8 cellular contexts compared by ENCODE assay signal in genomic region chr21:5154641-5154982, GRCh38.
A peak's percentile ranks its signal among the peaks of the same experiment; 100 is the strongest.
DNase-seq lines count a peak whose midpoint lies in the region; ATAC-seq and TF ChIP-seq lines count a peak whose summit lies in the region.
"Not testable (repeated sequence)": the region's sequence is repeated elsewhere in the genome, so short reads cannot be mapped to it uniquely, and the experiment has no call there.

No MANE protein-coding gene starts in this region.

- in situ Hi-C loops in ACHN (cut with HindIII; ENCODE audit: low pct_ligation_motif_present, low pct_unique_long_range_greater_than_20kb, low sequenced_read_pairs) = not testable (repeated sequence)

- not testable (repeated sequence) for H3K4me1 Mint-ChIP-seq in activated T-helper 1 cell treated with anti-CD3 and anti-CD28 coated beads, Interleukin-12 subunit alpha, Interleukin-12 subunit beta, Interleukin-2, Interleukin-4 antibody, amounts not matched to agents 30 ng/mL and 10 ng/mL and 1 ng/mL, durations not matched to agents 14 hours and 24 hours and 36 hours (ENCODE audit: low read depth)

- intact Hi-C loops in activated T-helper 1 cell treated with anti-CD3 and anti-CD28 coated beads, Interleukin-12 subunit alpha, Interleukin-12 subunit beta, Interleukin-2, Interleukin-4 antibody, amounts not matched to agents 30 ng/mL and 10 ng/mL and 1 ng/mL, durations not matched to agents 14 hours and 24 hours and 36 hours (cut with micrococcal nuclease) = not testable (repeated sequence)

- H3K27ac Mint-ChIP-seq in activated T-helper 1 cell treated with anti-CD3 and anti-CD28 coated beads, Interleukin-12 subunit alpha, Interleukin-12 subunit beta, Interleukin-2, Interleukin-4 antibody, amounts not matched to agents 30 ng/mL and 10 ng/mL and 1 ng/mL, durations not matched to agents 14 hours and 24 hours and 36 hours = not testable (repeated sequence)

- H3K4me3 ChIP-seq in epithelial cell of proximal tubule (ENCODE audit: low read depth, low read length) = peak overlapping the region; percentile 31

- H3K4me3 Mint-ChIP-seq in activated T-helper 1 cell treated with anti-CD3 and anti-CD28 coated beads, Interleukin-12 subunit alpha, Interleukin-12 subunit beta, Interleukin-2, Interleukin-4 antibody, amounts not matched to agents 30 ng/mL and 10 ng/mL and 1 ng/mL, durations not matched to agents 14 hours and 24 hours and 36 hours = not testable (repeated sequence)

- not testable (repeated sequence) for H3K9me3 Mint-ChIP-seq in activated T-helper 1 cell treated with anti-CD3 and anti-CD28 coated beads, Interleukin-12 subunit alpha, Interleukin-12 subunit beta, Interleukin-2, Interleukin-4 antibody, amounts not matched to agents 30 ng/mL and 10 ng/mL and 1 ng/mL, durations not matched to agents 14 hours and 24 hours and 36 hours

- H3K27me3 Mint-ChIP-seq in activated T-helper 1 cell treated with anti-CD3 and anti-CD28 coated beads, Interleukin-12 subunit alpha, Interleukin-12 subunit beta, Interleukin-2, Interleukin-4 antibody, amounts not matched to agents 30 ng/mL and 10 ng/mL and 1 ng/mL, durations not matched to agents 14 hours and 24 hours and 36 hours (ENCODE audit: insufficient read depth) = not testable (repeated sequence)

- ATAC-seq in GM19438 (IDR thresholded peaks at IDR 0.05; ENCODE audit: low read depth, unreplicated experiment) = peak; percentile 96
- ATAC-seq in HG03064 (IDR thresholded peaks at IDR 0.05; ENCODE audit: low read depth, unreplicated experiment) = peak; percentile 88

- not testable (repeated sequence) for TF ChIP-seq CTCF in epithelial cell of proximal tubule (conservative IDR thresholded peaks at IDR 0.05; ENCODE audit: low read depth, low read length)

- not testable (repeated sequence) for H3K36me3 Mint-ChIP-seq in activated T-helper 1 cell treated with anti-CD3 and anti-CD28 coated beads, Interleukin-12 subunit alpha, Interleukin-12 subunit beta, Interleukin-2, Interleukin-4 antibody, amounts not matched to agents 30 ng/mL and 10 ng/mL and 1 ng/mL, durations not matched to agents 14 hours and 24 hours and 36 hours (ENCODE audit: low read depth)

- DNase-seq in ACHN (peak; percentile 69), RPMI8226 (peak; percentile 72), mesenteric fat pad (ENCODE audit: low spot score) (peak; percentile 93)
- DNase-seq in activated T-helper 1 cell treated with anti-CD3 and anti-CD28 coated beads, Interleukin-12 subunit alpha, Interleukin-12 subunit beta, Interleukin-2, Interleukin-4 antibody, amounts not matched to agents 30 ng/mL and 10 ng/mL and 1 ng/mL, durations not matched to agents 14 hours and 24 hours and 36 hours (ENCODE audit: low spot score) = peak; percentile 90
- not testable (repeated sequence) for DNase-seq in epithelial cell of proximal tubule (ENCODE audit: low read depth)
- peak; percentile 83 to 85 for DNase-seq in stimulated activated CD4-positive, alpha-beta T cell treated with anti-CD3 and anti-CD28 coated beads, Interleukin-2, amount 100 ng/mL, for 24 hours
